In genomic region chr5:56594821-56595220, GRCh38 we compare ENCODE assay signal across 22 cellular contexts.
"Had no signal": no experiment of that assay in that cellular context is flagged by ENCODE, and none has a peak within 500 bp of the region (broad histone marks: within the 10 kb centered on the region; RNA-seq: fewer than 3 reads in every experiment).

No MANE protein-coding gene starts in this region.

- H3K4me3 ChIP-seq: body of pancreas, lower lobe of right lung, psoas muscle, skin epidermis, suprapubic skin, tibial nerve had no signal

- DNase-seq: activated CD4-positive, alpha-beta memory T cell treated with anti-CD3 and anti-CD28 coated beads for 36 hours; activated CD4-positive, alpha-beta T cell treated with anti-CD3 and anti-CD28 coated beads for 48 hours; activated CD4-positive, CD25-positive, alpha-beta regulatory T cell; activated naive CD4-positive, alpha-beta T cell treated with Interleukin-2 at 50 U/mL for 16 hours; activated naive CD8-positive, alpha-beta T cell treated with anti-CD3 and anti-CD28 coated beads, Interleukin-2, amount 10 ng/mL, durations not matched to agents 7 days and 5 days; activated T-cell treated with anti-CD3 and anti-CD28 coated beads, Interleukin-2, amount 50 U/mL, for 48 hours; body of pancreas; dermis blood vessel endothelial cell; effector CD8-positive, alpha-beta T cell; erythroblast; immature natural killer cell; lower lobe of right lung; midbrain; natural killer cell; psoas muscle; right cardiac atrium; stimulated activated CD4-positive, alpha-beta T cell treated with anti-CD3 and anti-CD28 coated beads, Interleukin-1b, Interleukin-23, amount 100 ng/mL, for 48 hours; stimulated activated naive CD8-positive, alpha-beta T cell treated with anti-CD3 and anti-CD28 coated beads, Interleukin-15, amount 100 ng/mL, for 72 hours; T1000 had no signal
